ENCODE assay signal across 4 cellular contexts in genomic region chr12:28218875-28219274, GRCh38.
TF ChIP-seq lines count a peak whose summit lies in the region.

No MANE protein-coding gene starts in this region.

TF ChIP-seq in SK-N-SH treated with all-trans-retinoic acid at 6 μM for 48 hours, 23 proteins besides CTCF, POLR2A, EP300 and RAD21:
- TF ChIP-seq ZNF70 (CRISPR knock-in tag; IDR thresholded peaks at IDR 0.05) (no peak), TOX (CRISPR knock-in tag; IDR thresholded peaks at IDR 0.05; ENCODE audit: borderline replicate concordance) (no peak), ZFP3 (CRISPR knock-in tag; IDR thresholded peaks at IDR 0.05) (no peak), BACH2 (CRISPR knock-in tag; IDR thresholded peaks at IDR 0.05; ENCODE audit: borderline replicate concordance) (no peak), OSR1 (CRISPR knock-in tag; IDR thresholded peaks at IDR 0.05) (no peak), ESRRG (CRISPR knock-in tag; IDR thresholded peaks at IDR 0.05) (no peak), TSHZ2 (CRISPR knock-in tag; IDR thresholded peaks at IDR 0.05) (no peak), ZNF8 (CRISPR knock-in tag; IDR thresholded peaks at IDR 0.05) (peak; percentile 62)
- TF ChIP-seq, protein P1, sequence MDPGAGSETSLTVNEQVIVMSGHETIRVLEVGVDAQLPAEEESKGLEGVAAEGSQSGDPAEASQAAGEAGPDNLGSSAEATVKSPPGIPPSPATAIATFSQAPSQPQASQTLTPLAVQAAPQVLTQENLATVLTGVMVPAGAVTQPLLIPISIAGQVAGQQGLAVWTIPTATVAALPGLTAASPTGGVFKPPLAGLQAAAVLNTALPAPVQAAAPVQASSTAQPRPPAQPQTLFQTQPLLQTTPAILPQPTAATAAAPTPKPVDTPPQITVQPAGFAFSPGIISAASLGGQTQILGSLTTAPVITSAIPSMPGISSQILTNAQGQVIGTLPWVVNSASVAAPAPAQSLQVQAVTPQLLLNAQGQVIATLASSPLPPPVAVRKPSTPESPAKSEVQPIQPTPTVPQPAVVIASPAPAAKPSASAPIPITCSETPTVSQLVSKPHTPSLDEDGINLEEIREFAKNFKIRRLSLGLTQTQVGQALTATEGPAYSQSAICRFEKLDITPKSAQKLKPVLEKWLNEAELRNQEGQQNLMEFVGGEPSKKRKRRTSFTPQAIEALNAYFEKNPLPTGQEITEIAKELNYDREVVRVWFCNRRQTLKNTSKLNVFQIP (CRISPR knock-in tag; IDR thresholded peaks at IDR 0.05; ENCODE audit: borderline replicate concordance, low read depth), result no peak

TF ChIP-seq in SK-N-SH, 30 proteins besides CTCF, POLR2A, EP300 and RAD21:
- no peak for TF ChIP-seq RFX5 (IDR thresholded peaks at IDR 0.05; ENCODE audit: low read length)
- TF ChIP-seq, protein P2, sequence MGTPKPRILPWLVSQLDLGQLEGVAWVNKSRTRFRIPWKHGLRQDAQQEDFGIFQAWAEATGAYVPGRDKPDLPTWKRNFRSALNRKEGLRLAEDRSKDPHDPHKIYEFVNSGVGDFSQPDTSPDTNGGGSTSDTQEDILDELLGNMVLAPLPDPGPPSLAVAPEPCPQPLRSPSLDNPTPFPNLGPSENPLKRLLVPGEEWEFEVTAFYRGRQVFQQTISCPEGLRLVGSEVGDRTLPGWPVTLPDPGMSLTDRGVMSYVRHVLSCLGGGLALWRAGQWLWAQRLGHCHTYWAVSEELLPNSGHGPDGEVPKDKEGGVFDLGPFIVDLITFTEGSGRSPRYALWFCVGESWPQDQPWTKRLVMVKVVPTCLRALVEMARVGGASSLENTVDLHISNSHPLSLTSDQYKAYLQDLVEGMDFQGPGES (IDR thresholded peaks at IDR 0.05; ENCODE audit: low read depth, low read length), result no peak
- no peak for TF ChIP-seq FOSL2 (IDR thresholded peaks at IDR 0.05; ENCODE audit: borderline replicate concordance, low read depth)
- TF ChIP-seq, protein P3, sequence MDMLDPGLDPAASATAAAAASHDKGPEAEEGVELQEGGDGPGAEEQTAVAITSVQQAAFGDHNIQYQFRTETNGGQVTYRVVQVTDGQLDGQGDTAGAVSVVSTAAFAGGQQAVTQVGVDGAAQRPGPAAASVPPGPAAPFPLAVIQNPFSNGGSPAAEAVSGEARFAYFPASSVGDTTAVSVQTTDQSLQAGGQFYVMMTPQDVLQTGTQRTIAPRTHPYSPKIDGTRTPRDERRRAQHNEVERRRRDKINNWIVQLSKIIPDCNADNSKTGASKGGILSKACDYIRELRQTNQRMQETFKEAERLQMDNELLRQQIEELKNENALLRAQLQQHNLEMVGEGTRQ (IDR thresholded peaks at IDR 0.05; ENCODE audit: borderline replicate concordance, low read depth, low read length), result no peak
- TF ChIP-seq TEAD4 (IDR thresholded peaks at IDR 0.05; ENCODE audit: borderline replicate concordance, insufficient read depth), result no peak
- TF ChIP-seq GABPA (IDR thresholded peaks at IDR 0.05; ENCODE audit: low read depth), result no peak
- no peak for TF ChIP-seq SMC3 (IDR thresholded peaks at IDR 0.05; ENCODE audit: low read depth, low read length)
- no peak for TF ChIP-seq TAF1 (IDR thresholded peaks at IDR 0.05; ENCODE audit: borderline replicate concordance, low read depth, low read length)
- TF ChIP-seq GATA2 (CRISPR knock-in tag; IDR thresholded peaks at IDR 0.05), result no peak
- no peak for TF ChIP-seq POLR2AphosphoS5 (IDR thresholded peaks at IDR 0.05; ENCODE audit: low read depth, low read length)
- TF ChIP-seq RCOR1 (IDR thresholded peaks at IDR 0.05; ENCODE audit: low read length), result no peak
- TF ChIP-seq NFIC (IDR thresholded peaks at IDR 0.05; ENCODE audit: borderline replicate concordance), result no peak
- TF ChIP-seq JUND (IDR thresholded peaks at IDR 0.05), result no peak
- no peak for TF ChIP-seq RXRA (IDR thresholded peaks at IDR 0.05; ENCODE audit: borderline replicate concordance, low read depth)
- TF ChIP-seq TCF12 (IDR thresholded peaks at IDR 0.05), result no peak
- TF ChIP-seq USF1 (IDR thresholded peaks at IDR 0.05; ENCODE audit: borderline replicate concordance, low read depth), result no peak

TF ChIP-seq in HEK293, 187 proteins besides CTCF, POLR2A, EP300 and RAD21:
- TF ChIP-seq ZNF184 (tag by site-specific recombination; IDR thresholded peaks at IDR 0.05) (peak; percentile 99), ZNF692 (tag by site-specific recombination; IDR thresholded peaks at IDR 0.05) (no peak)
TF ChIP-seq in HEK293: peak in this region for 1.

TF ChIP-seq in H1, 55 proteins besides CTCF, POLR2A, EP300 and RAD21:
- TF ChIP-seq KDM1A (IDR thresholded peaks at IDR 0.05; ENCODE audit: borderline replicate concordance, low read length), result 0 out of 2 replicates have a peak, but pooled peaks have one; percentile 46
- TF ChIP-seq SAP30 (IDR thresholded peaks at IDR 0.05; ENCODE audit: insufficient read depth, insufficient replicate concordance, low read length), result no peak
- TF ChIP-seq CEBPB (IDR thresholded peaks at IDR 0.05; ENCODE audit: low read depth, low read length), result no peak
TF ChIP-seq in H1: peak in this region for 1.
